Comparison of ENCODE assay signal across 12 cellular contexts in genomic region chr10:18179901-18180300, GRCh38. TPM values are rescaled to one million over a fixed set of nuclear protein-coding genes. Genes with fewer than 3 reads are reported as not detected.
DNase-seq lines count a peak whose midpoint lies in the region; ATAC-seq and TF ChIP-seq lines count a peak whose summit lies in the region.
"Had no signal": no experiment of that assay in that cellular context is flagged by ENCODE, and none has a peak within 500 bp of the region (broad histone marks: within the 10 kb centered on the region; RNA-seq: fewer than 3 reads in every experiment).

No MANE protein-coding gene starts in this region.

- in situ Hi-C loops in brain microvascular endothelial cell (cut with HindIII; ENCODE audit: low pct_ligation_motif_present, low sequenced_read_pairs): no loop called here

- WGBS in spleen, 5 donors: 24 to 30% (median 26%) methylated on average over 6 of the region's 6 CpGs

- H3K27ac ChIP-seq in brain microvascular endothelial cell (peak overlapping the region; percentile 21), rectal smooth muscle tissue (ENCODE audit: low read depth, low read length) (peak overlapping the region; percentile 85), spleen (no peak overlapping the region)

- intact Hi-C loops in left ventricle myocardium superior (cut with micrococcal nuclease): no loop called here
- intact Hi-C loops in spleen (cut with DNase I; ENCODE audit: low total_unique reads): no loop called here

- TF ChIP-seq POLR2A in spleen (IDR thresholded peaks at IDR 0.05): no peak

- no peaks in the 10 kb centered on the region for H3K9me3 ChIP-seq in spleen

- DNase-seq in GM03348 (ENCODE audit: low spot score) (peak; percentile 72), brain microvascular endothelial cell (peak; percentile 87), left ventricle myocardium superior (no peak), HUDEP-2 (lab: John Stamatoyannopoulos, UW; ENCODE audit: unreplicated experiment in 76 of 76) (no peak), DMS 273 (lab: John Stamatoyannopoulos, UW; ENCODE audit: unreplicated experiment) (no peak), spleen (no peak)
- DNase-seq: activated naive CD8-positive, alpha-beta T cell treated with anti-CD3 and anti-CD28 coated beads, Interleukin-2, amount 10 ng/mL, durations not matched to agents 7 days and 5 days; Caco-2; NCI-H1417; small intestine had no signal

- TF ChIP-seq CTCF in brain microvascular endothelial cell (IDR thresholded peaks at IDR 0.05; ENCODE audit: low read depth, low read length, missing control alignments): no peak
- no peak for TF ChIP-seq CTCF in spleen (IDR thresholded peaks at IDR 0.05 in 8 of 11, conservative IDR thresholded peaks at IDR 0.05 in 3 of 11)

- H3K36me3 ChIP-seq in brain microvascular endothelial cell (replicated peaks): no peaks in the 10 kb centered on the region
- no peaks in the 10 kb centered on the region for H3K36me3 ChIP-seq in rectal smooth muscle tissue (ENCODE audit: control insufficient read depth, insufficient read depth, low read length)
- no peaks in the 10 kb centered on the region for H3K36me3 ChIP-seq in spleen

- H3K4me3 ChIP-seq in brain microvascular endothelial cell (ENCODE audit: low read depth, low read length) (no peak overlapping the region), rectal smooth muscle tissue (ENCODE audit: low read length) (no peak overlapping the region), spleen (no peak overlapping the region)

- no peaks in the 10 kb centered on the region for H3K27me3 ChIP-seq in brain microvascular endothelial cell (replicated peaks)
- no peaks in the 10 kb centered on the region for H3K27me3 ChIP-seq in rectal smooth muscle tissue (ENCODE audit: control insufficient read depth, insufficient read depth, low read length)
- H3K27me3 ChIP-seq in spleen (replicated peaks in 1 of 7): peaks cover 0 to 4% (median 0%) of the 10 kb centered on the region in 7 donors

- peaks cover 25% of the 10 kb centered on the region for H3K4me1 ChIP-seq in rectal smooth muscle tissue (ENCODE audit: control insufficient read depth, insufficient read depth, low read length)
- H3K4me1 ChIP-seq in spleen: peaks cover 0 to 9% (median 1%) of the 10 kb centered on the region in 6 donors
- H3K4me1 ChIP-seq: Caco-2 had no signal

- peak; percentile 97 for ATAC-seq in left ventricle myocardium superior
- no peak for ATAC-seq in GM19035 (IDR thresholded peaks at IDR 0.05; ENCODE audit: unreplicated experiment)

- no peak overlapping the region for H3K9ac ChIP-seq in rectal smooth muscle tissue (ENCODE audit: low read length)

RNA-seq across cellular contexts. Expression of gene CACNB2, which starts 39.7 kb away (rescaled TPM):
- total RNA-seq in left ventricle myocardium superior: 55.9 TPM
- under 1 TPM in 6 of 7 donors, not detected in 1; 0.35 to 0.79 (median 0.50) TPM for total RNA-seq in spleen
- under 1 TPM; 0.17 to 0.35 (median 0.20) TPM for polyA plus RNA-seq in spleen
- total RNA-seq: activated naive CD8-positive, alpha-beta T cell treated with anti-CD3 and anti-CD28 coated beads, Interleukin-2, amount 10 ng/mL, durations not matched to agents 7 days and 5 days had no signal

Comparison
In these comparisons a context has a peak if more than half of its experiments do, and no peak if none do; other contexts are left out.
1. DNase-seq: peak in GM03348 (single experiment) and brain microvascular endothelial cell (single experiment); none in left ventricle myocardium superior (single experiment), HUDEP-2 (0 of 76), DMS 273 (single experiment) and spleen (single experiment).
2. H3K27ac ChIP-seq: peak in brain microvascular endothelial cell (single experiment) and rectal smooth muscle tissue (single experiment); none in spleen (0 of 8).
3. RNA of gene CACNB2, which starts 39.7 kb away (total RNA-seq): 55.9 TPM in left ventricle myocardium superior (single experiment); 0.35 to 0.79 TPM in spleen; every median in the first group is over 10 times any median in the second.